Comparison of ENCODE assay signal across 8 cellular contexts in genomic region chr16:77191259-77191969, GRCh38. TPM values are rescaled to one million over a fixed set of nuclear protein-coding genes. Genes with fewer than 3 reads are reported as not detected.
A peak's percentile ranks its signal among the peaks of the same experiment; 100 is the strongest.
DNase-seq lines count a peak whose midpoint lies in the region; ATAC-seq and TF ChIP-seq lines count a peak whose summit lies in the region.

No MANE protein-coding gene starts in this region.

- peak overlapping the region; percentile 16 for H3K18ac ChIP-seq in trophoblast cell (ENCODE audit: low read length)

- H2AFZ ChIP-seq in trophoblast cell (ENCODE audit: insufficient read depth, low read length, poor library complexity), result peak overlapping the region; percentile 78

- peaks cover 11% of the 10 kb centered on the region for H3K79me1 ChIP-seq in trophoblast cell (ENCODE audit: low read length)

- no peak for ATAC-seq in foreskin keratinocyte
- ATAC-seq in HG03571 (IDR thresholded peaks at IDR 0.05; ENCODE audit: unreplicated experiment), result no peak

- H3K4me3 ChIP-seq in HUES48 (ENCODE audit: low read depth, low read length) (peak overlapping the region; percentile 86), trophoblast cell (ENCODE audit: low read depth, low read length) (peak overlapping the region; percentile 89)

- peak overlapping the region; percentile 57 for H3K4ac ChIP-seq in trophoblast cell (ENCODE audit: low read depth, low read length)

- no peak overlapping the region for H2BK5ac ChIP-seq in trophoblast cell (ENCODE audit: low read depth, low read length, poor library complexity)

- H3K4me1 ChIP-seq in HUES48 (ENCODE audit: control insufficient read depth, insufficient read depth, low read length) (no peaks in the 10 kb centered on the region), foreskin keratinocyte (no peaks in the 10 kb centered on the region), trophoblast cell (ENCODE audit: control insufficient read depth in 1 of 2, insufficient read depth in 2 of 2, low read length in 2 of 2) (peaks cover 0 to 3% of the 10 kb centered on the region in 2 experiments)

- no peak overlapping the region for H3K23ac ChIP-seq in trophoblast cell (ENCODE audit: low read length)

- TF ChIP-seq CTCF in foreskin keratinocyte (conservative IDR thresholded peaks at IDR 0.05), result no peak

- H3K9me3 ChIP-seq in HUES48 (ENCODE audit: control insufficient read depth, insufficient read depth, low read length), result no peaks in the 10 kb centered on the region
- H3K9me3 ChIP-seq in trophoblast cell (ENCODE audit: insufficient read depth, low read depth, low read length), result peaks cover 1% of the 10 kb centered on the region

- H2AK5ac ChIP-seq in trophoblast cell (ENCODE audit: low read length), result peak overlapping the region; percentile 45

- H3K14ac ChIP-seq in trophoblast cell (ENCODE audit: low read length), result peak overlapping the region; percentile 72

- H3K79me2 ChIP-seq in trophoblast cell (ENCODE audit: control insufficient read depth, insufficient read depth, low read length, poor library complexity), result peaks cover 7% of the 10 kb centered on the region

- H3K4me2 ChIP-seq in trophoblast cell (ENCODE audit: low read length), result peak overlapping the region; percentile 83

- H3K27ac ChIP-seq in HUES48 (ENCODE audit: low read depth, low read length) (peak overlapping the region; percentile 99), foreskin keratinocyte (peak overlapping the region; percentile 88), trophoblast cell (ENCODE audit: low read depth, low read length) (peak overlapping the region; percentile 97)

- DNase-seq in DMS53 (lab: John Stamatoyannopoulos, UW), result peak; percentile 53
- no peak for DNase-seq in DMS53 treated with DMSO at 0.1 percent for 48 hours (lab: John Stamatoyannopoulos, UW; ENCODE audit: unreplicated experiment)
- peak; percentile 62 for DNase-seq in activated T-cell treated with anti-CD3 and anti-CD28 coated beads, Interleukin-2, amount 50 U/mL, for 1 hour
- no peak for DNase-seq in foreskin keratinocyte
- DNase-seq in trophoblast cell, result no peak
- DNase-seq in middle frontal gyrus (ENCODE audit: extremely low spot score, low spot score), result no peak

- H2BK12ac ChIP-seq in trophoblast cell (ENCODE audit: low read length), result no peak overlapping the region

- no CpG with 5 or more reads among the region's 24 CpGs for WGBS in trophoblast cell (ENCODE audit: extremely low coverage, insufficient coverage, insufficient read length)

- H3K36me3 ChIP-seq in HUES48 (ENCODE audit: control insufficient read depth, insufficient read depth, low read length) (peaks cover 30% of the 10 kb centered on the region), trophoblast cell (ENCODE audit: control insufficient read depth in 1 of 2, insufficient read depth in 2 of 2, low read length in 2 of 2) (peaks cover 30% of the 10 kb centered on the region in 2 experiments)

- peak overlapping the region; percentile 9 for H4K91ac ChIP-seq in trophoblast cell (ENCODE audit: low read depth, low read length)

- H3K9ac ChIP-seq in HUES48 (ENCODE audit: low read depth, low read length) (peak overlapping the region; percentile 78), trophoblast cell (ENCODE audit: low read length) (peak overlapping the region; percentile 76)

- H4K8ac ChIP-seq in trophoblast cell (ENCODE audit: low read depth, low read length), result peak overlapping the region; percentile 90

- H3K27me3 ChIP-seq in HUES48 (ENCODE audit: control insufficient read depth, insufficient read depth, low read length) (no peaks in the 10 kb centered on the region), foreskin keratinocyte (no peaks in the 10 kb centered on the region), trophoblast cell (ENCODE audit: insufficient read depth, low read length) (no peaks in the 10 kb centered on the region)

- H4K12ac ChIP-seq in trophoblast cell (ENCODE audit: low read depth, low read length), result peak overlapping the region; percentile 85

- peak overlapping the region; percentile 30 for H2BK120ac ChIP-seq in trophoblast cell (ENCODE audit: insufficient read depth, low read length, poor library complexity)

RNA-seq across cellular contexts. Expression of gene MON1B, which starts 0.4 kb away (rescaled TPM):
- 16.8 and 18.6 TPM in 2 replicates for total RNA-seq in foreskin keratinocyte
- polyA plus RNA-seq in foreskin keratinocyte, result 11.9 and 12.3 TPM in 2 replicates
- polyA plus RNA-seq in trophoblast cell (2013), result 37.5 and 38.8 TPM in 2 replicates

RNA-seq across cellular contexts. Expression of gene SYCE1L, which starts 7.8 kb away (rescaled TPM):
- 1.6 and 4.3 TPM in 2 replicates for total RNA-seq in foreskin keratinocyte
- 2.0 and 4.4 TPM in 2 replicates for polyA plus RNA-seq in foreskin keratinocyte
- 6.5 and 7.5 TPM in 2 replicates for polyA plus RNA-seq in trophoblast cell (2013)

Comparison
In these comparisons a context has a peak if more than half of its experiments do, and no peak if none do; other contexts are left out.
1. DNase-seq: peak in DMS53 (single experiment) and activated T-cell treated with anti-CD3 and anti-CD28 coated beads, Interleukin-2, amount 50 U/mL, for 1 hour (single experiment); none in DMS53 treated with DMSO at 0.1 percent for 48 hours (single experiment), foreskin keratinocyte (0 of 2), trophoblast cell (0 of 2) and middle frontal gyrus (single experiment).
2. Peak in every context shown above with its lines, with median percentiles within 50 percentile points of each other: H3K27ac ChIP-seq.